8 cellular contexts compared by ENCODE assay signal in the genomic region with DNA sequence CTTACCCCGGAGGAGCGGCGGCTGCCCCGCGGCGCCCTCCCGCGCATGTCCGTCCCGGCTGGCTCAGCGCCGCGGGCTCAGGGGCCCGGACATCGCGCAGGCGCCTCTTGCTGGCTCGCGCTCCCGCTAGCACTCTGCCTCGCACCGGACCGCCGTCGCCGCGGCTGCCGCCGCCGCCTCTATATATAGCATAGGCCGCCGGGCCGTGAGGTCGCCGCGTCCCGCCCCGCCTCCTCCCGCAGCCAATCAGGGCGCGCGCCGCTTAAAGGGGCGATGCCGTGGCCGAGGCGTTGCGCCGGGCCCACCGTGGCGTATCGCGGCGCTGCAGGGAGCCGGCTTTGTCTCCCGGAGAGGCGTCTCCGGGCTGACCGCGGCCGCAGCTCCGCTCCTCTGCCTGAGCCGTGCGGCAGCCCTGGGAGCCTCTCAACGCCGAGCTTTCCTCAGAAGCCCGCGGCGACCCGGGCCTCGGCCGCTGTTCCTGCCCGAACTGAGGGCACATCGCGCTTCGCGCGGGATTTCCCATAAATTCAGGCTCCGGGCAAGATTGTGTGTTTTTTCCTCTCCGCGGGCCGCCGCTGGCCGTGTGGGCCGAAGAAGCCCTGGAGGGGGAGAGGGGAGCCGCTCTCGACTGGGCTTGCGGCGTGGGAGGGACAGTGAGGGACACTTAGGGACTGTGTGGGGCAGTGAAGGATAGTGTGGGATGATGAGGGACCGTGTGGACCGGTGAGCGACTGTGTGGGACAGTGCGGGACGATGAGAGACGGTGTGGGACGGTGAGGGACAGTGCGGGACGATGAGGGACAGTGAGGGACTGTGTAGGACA. TPM values are rescaled to one million over a fixed set of nuclear protein-coding genes. Genes with fewer than 3 reads are reported as not detected.
DNase-seq lines count a peak whose midpoint lies in the region; FAIRE-seq and TF ChIP-seq lines count a peak whose summit lies in the region.

Gene ERRFI1, minus strand, starts transcription at position 157 of the 823 bp plus-strand sequence. CDS start 10,690 bp downstream, outside the sequence.

- POLR2A ChIA-PET in HEK293 (lab: Yijun Ruan, JAX), result interaction anchor here (0.8 to 2.9 kb wide), 5 partner anchors 9 to 317 kb away, joined by 3 to 14 read pairs (median 3); no protein-coding TSS in a partner anchor

- TF ChIP-seq CTCF in HEK293 (tag by site-specific recombination; IDR thresholded peaks at IDR 0.05) (peak; percentile 6; the same call in 1 of the 2 replicates), astrocyte of the spinal cord (IDR thresholded peaks at IDR 0.05; ENCODE audit: low read depth, low read length) (no peak)

- H3K27ac ChIP-seq in HEK293 (ENCODE audit: extremely low read depth, low read depth, low read length) (peak within 1 kb of the TSS; percentile 67), rectal smooth muscle tissue (ENCODE audit: low read depth, low read length) (peak within 1 kb of the TSS; percentile 85)

- H3K9ac ChIP-seq in rectal smooth muscle tissue (ENCODE audit: low read length), result peak within 1 kb of the TSS; percentile 35

- in situ Hi-C loops in G401 (cut with HindIII; ENCODE audit: low sequenced_read_pairs) (no loop called here), astrocyte of the spinal cord (cut with HindIII; ENCODE audit: low sequenced_read_pairs) (no loop called here)

- CTCF ChIA-PET in HEK293 (lab: Yijun Ruan, JAX), result interaction anchor here (3.3 to 3.7 kb wide), 2 partner anchors 10 to 289 kb away, joined by 26 to 30 read pairs; no protein-coding TSS in a partner anchor

- H3K27me3 ChIP-seq in rectal smooth muscle tissue (ENCODE audit: control insufficient read depth, insufficient read depth, low read length), result no peaks in the 10 kb centered on the region

- H3K4me1 ChIP-seq in HEK293 (ENCODE audit: control insufficient read depth, insufficient read depth, low read length), result peaks cover 27% of the 10 kb centered on the region
- H3K4me1 ChIP-seq in rectal smooth muscle tissue (ENCODE audit: control insufficient read depth, insufficient read depth, low read length), result peaks cover 9% of the 10 kb centered on the region

- H3K9me3 ChIP-seq in HEK293 (ENCODE audit: control insufficient read depth, insufficient read depth, low read depth, low read length), result no peaks in the 10 kb centered on the region

- no peaks in the 10 kb centered on the region for H3K36me3 ChIP-seq in HEK293 (ENCODE audit: control insufficient read depth in 2 of 2, insufficient read depth in 1 of 2, low read length in 2 of 2)
- no peaks in the 10 kb centered on the region for H3K36me3 ChIP-seq in rectal smooth muscle tissue (ENCODE audit: control insufficient read depth, insufficient read depth, low read length)

- FAIRE-seq in urothelium cell line (lab: Jason Lieb, UNC), result no peak

- H3K4me3 ChIP-seq in HEK293 (ENCODE audit: low read depth, low read length), result peak within 1 kb of the TSS; percentile 85
- peak within 1 kb of the TSS; percentile 92 for H3K4me3 ChIP-seq in astrocyte of the spinal cord (ENCODE audit: low read depth, low read length)
- H3K4me3 ChIP-seq in rectal smooth muscle tissue (ENCODE audit: low read length), result peak within 1 kb of the TSS; percentile 75

- peak; percentile 92 for DNase-seq in G401 (ENCODE audit: low spot score)
- DNase-seq in NCI-H1105 treated with DMSO at 0.1 percent for 48 hours (lab: John Stamatoyannopoulos, UW), result peak; percentile 91
- DNase-seq in T-helper 9 cell, result peak; percentile 84
- DNase-seq in astrocyte of the spinal cord (ENCODE audit: low read depth, low spot score), result peak; percentile 98
- peak; percentile 88 for DNase-seq in hepatic stellate cell (ENCODE audit: low spot score)
- DNase-seq in urothelium cell line (ENCODE audit: low spot score), result peak; percentile 91

TF ChIP-seq in HEK293, 187 proteins besides CTCF, POLR2A, EP300 and RAD21 (continues in another document):
- TF ChIP-seq, protein P1, sequence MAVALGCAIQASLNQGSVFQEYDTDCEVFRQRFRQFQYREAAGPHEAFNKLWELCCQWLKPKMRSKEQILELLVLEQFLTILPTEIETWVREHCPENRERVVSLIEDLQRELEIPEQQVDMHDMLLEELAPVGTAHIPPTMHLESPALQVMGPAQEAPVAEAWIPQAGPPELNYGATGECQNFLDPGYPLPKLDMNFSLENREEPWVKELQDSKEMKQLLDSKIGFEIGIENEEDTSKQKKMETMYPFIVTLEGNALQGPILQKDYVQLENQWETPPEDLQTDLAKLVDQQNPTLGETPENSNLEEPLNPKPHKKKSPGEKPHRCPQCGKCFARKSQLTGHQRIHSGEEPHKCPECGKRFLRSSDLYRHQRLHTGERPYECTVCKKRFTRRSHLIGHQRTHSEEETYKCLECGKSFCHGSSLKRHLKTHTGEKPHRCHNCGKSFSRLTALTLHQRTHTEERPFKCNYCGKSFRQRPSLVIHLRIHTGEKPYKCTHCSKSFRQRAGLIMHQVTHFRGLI (tag by site-specific recombination; IDR thresholded peaks at IDR 0.05), result peak; percentile 30; the same call in 1 of the 2 replicates
- peak; percentile 100 for TF ChIP-seq ZFP69B (tag by site-specific recombination; IDR thresholded peaks at IDR 0.05)
- no peak for TF ChIP-seq ZNF280D (tag by site-specific recombination; IDR thresholded peaks at IDR 0.05)
- TF ChIP-seq TRIM28 (IDR thresholded peaks at IDR 0.05; ENCODE audit: borderline replicate concordance, low read length), result no peak
- TF ChIP-seq IKZF3 (tag by site-specific recombination; IDR thresholded peaks at IDR 0.05), result no peak
- TF ChIP-seq ZIC2 (tag by site-specific recombination; IDR thresholded peaks at IDR 0.05), result peak; percentile 65
- TF ChIP-seq ZNF701 (tag by site-specific recombination; IDR thresholded peaks at IDR 0.05), result 0 out of 2 replicates have a peak, but pooled peaks have one; percentile 30
- 0 out of 2 replicates have a peak, but pooled peaks have one; percentile 25 for TF ChIP-seq ZNF362 (tag by site-specific recombination; IDR thresholded peaks at IDR 0.05)
- TF ChIP-seq ZNF184 (tag by site-specific recombination; IDR thresholded peaks at IDR 0.05), result no peak
- peak; percentile 87 for TF ChIP-seq ZBTB26 (tag by site-specific recombination; optimal IDR thresholded peaks at IDR 0.05)
- TF ChIP-seq ZBTB20 (tag by site-specific recombination; IDR thresholded peaks at IDR 0.05), result peak; percentile 95
- TF ChIP-seq KLF10 (tag by site-specific recombination; IDR thresholded peaks at IDR 0.05), result peak; percentile 98
- peak; percentile 34; the same call in 1 of the 2 replicates for TF ChIP-seq ZNF398 (tag by site-specific recombination; IDR thresholded peaks at IDR 0.05)
- peak; percentile 48 for TF ChIP-seq ZNF2 (tag by site-specific recombination; IDR thresholded peaks at IDR 0.05)

RNA-seq across cellular contexts. Expression of gene ERRFI1, which starts in this region (rescaled TPM):
- total RNA-seq in G401 (2014; rRNA removed; shearing (Covaris generic)), result 165 and 229 TPM in 2 replicates

Comparison
In these comparisons a context has a peak if more than half of its experiments do, and no peak if none do; other contexts are left out.
1. Peak in every context shown above with its lines: DNase-seq, H3K4me3 ChIP-seq and H3K27ac ChIP-seq.